In the genomic region with DNA sequence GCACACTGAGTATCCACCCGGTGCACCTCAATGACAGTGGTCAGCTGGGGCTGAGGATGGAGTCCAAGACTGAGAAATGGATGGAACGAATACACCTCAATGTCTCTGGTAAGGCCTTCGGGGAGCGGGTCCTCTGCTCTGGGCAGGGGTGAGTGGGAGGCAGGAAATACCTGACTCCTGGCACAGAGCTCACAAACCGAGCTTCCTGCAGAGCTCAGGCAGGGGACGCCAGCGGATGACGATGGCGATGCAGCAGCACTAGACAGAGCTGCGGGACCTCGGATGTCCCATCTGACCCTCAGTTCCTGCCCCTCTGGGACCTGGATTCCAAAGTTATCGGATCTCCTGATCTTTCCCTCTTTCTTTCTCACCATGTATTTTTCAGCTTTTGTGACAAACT, we compare ENCODE assay signal across 12 cellular contexts.
DNase-seq lines count a peak whose midpoint lies in the region; ATAC-seq lines count a peak whose summit lies in the region.
"Had no signal": no experiment of that assay in that cellular context is flagged by ENCODE, and none has a peak within 500 bp of the region (broad histone marks: within the 10 kb centered on the region; RNA-seq: fewer than 3 reads in every experiment).

No MANE protein-coding gene starts in this region.

- CTCF ChIA-PET in activated naive CD4-positive, alpha-beta T cell treated with anti-CD3 and anti-CD28 coated beads, Interleukin-2, amount 10 ng/mL, durations not matched to agents 7 days and 5 days (lab: Charles Lee), result interaction anchor here (0.5 to 2.2 kb wide), 5 partner anchors 10 to 192 kb away, joined by 3 to 9 read pairs (median 5); no protein-coding TSS in a partner anchor

- H3K4me3 Mint-ChIP-seq in activated naive CD4-positive, alpha-beta T cell treated with anti-CD3 and anti-CD28 coated beads, Interleukin-2, amount 10 ng/mL, durations not matched to agents 7 days and 5 days, result no peak overlapping the region

- H3K36me3 Mint-ChIP-seq in activated naive CD4-positive, alpha-beta T cell treated with anti-CD3 and anti-CD28 coated beads, Interleukin-2, amount 10 ng/mL, durations not matched to agents 7 days and 5 days, result no peaks in the 10 kb centered on the region

- H3K27me3 Mint-ChIP-seq in activated naive CD4-positive, alpha-beta T cell treated with anti-CD3 and anti-CD28 coated beads, Interleukin-2, amount 10 ng/mL, durations not matched to agents 7 days and 5 days, result peaks cover 39% of the 10 kb centered on the region

- DNase-seq in activated T-cell treated with anti-CD3 and anti-CD28 coated beads, Interleukin-2, amount 50 U/mL, for 1 hour, result peak; percentile 29
- DNase-seq in activated T-cell treated with anti-CD3 and anti-CD28 coated beads for 4 hours, result no peak
- DNase-seq in activated naive CD4-positive, alpha-beta T cell treated with anti-CD3 and anti-CD28 coated beads, Interleukin-2, amount 10 ng/mL, durations not matched to agents 7 days and 5 days, result peak; percentile 50
- peak in 4 of 6 experiments; percentile 3 to 27 (median 20) for DNase-seq in stimulated activated naive CD4-positive, alpha-beta T cell (lab: John Stamatoyannopoulos, UW)
- DNase-seq in NCI-H69 (lab: John Stamatoyannopoulos, UW), result no peak
- no peak for DNase-seq in HuH-7.5 (ENCODE audit: low spot score)
- DNase-seq: DMS153; effector CD4-positive, alpha-beta T cell; NCI-H2081 treated with DMSO at 0.1 percent for 48 hours; upper lobe of left lung had no signal

- H3K27ac Mint-ChIP-seq in activated naive CD4-positive, alpha-beta T cell treated with anti-CD3 and anti-CD28 coated beads, Interleukin-2, amount 10 ng/mL, durations not matched to agents 7 days and 5 days, result no peak overlapping the region

- ATAC-seq in HG03097 (IDR thresholded peaks at IDR 0.05; ENCODE audit: low FRiP score, unreplicated experiment), result peak; percentile 26
- no peak for ATAC-seq in HG03520 (IDR thresholded peaks at IDR 0.05; ENCODE audit: unreplicated experiment)

- peaks cover 10% of the 10 kb centered on the region for H3K4me1 Mint-ChIP-seq in activated naive CD4-positive, alpha-beta T cell treated with anti-CD3 and anti-CD28 coated beads, Interleukin-2, amount 10 ng/mL, durations not matched to agents 7 days and 5 days

- no peaks in the 10 kb centered on the region for H3K9me3 Mint-ChIP-seq in activated naive CD4-positive, alpha-beta T cell treated with anti-CD3 and anti-CD28 coated beads, Interleukin-2, amount 10 ng/mL, durations not matched to agents 7 days and 5 days

Comparison
In these comparisons a context has a peak if more than half of its experiments do, and no peak if none do; other contexts are left out.
1. DNase-seq: peak in activated T-cell treated with anti-CD3 and anti-CD28 coated beads, Interleukin-2, amount 50 U/mL, for 1 hour (single experiment), activated naive CD4-positive, alpha-beta T cell treated with anti-CD3 and anti-CD28 coated beads, Interleukin-2, amount 10 ng/mL, durations not matched to agents 7 days and 5 days (single experiment) and stimulated activated naive CD4-positive, alpha-beta T cell (4 of 6); none in activated T-cell treated with anti-CD3 and anti-CD28 coated beads for 4 hours (single experiment), NCI-H69 (single experiment) and HuH-7.5 (single experiment).